In genomic region chr15:41850482-41851166, GRCh38 we compare ENCODE assay signal across 2 cellular contexts.
A peak's percentile ranks its signal among the peaks of the same experiment; 100 is the strongest.
TF ChIP-seq lines count a peak whose summit lies in the region.

No MANE protein-coding gene starts in this region.

TF ChIP-seq in IMR-90, 13 proteins besides CTCF, POLR2A, EP300 and RAD21:
- TF ChIP-seq CHD1 (IDR thresholded peaks at IDR 0.05; ENCODE audit: low read depth, low read length): no peak
- TF ChIP-seq CEBPB (IDR thresholded peaks at IDR 0.05; ENCODE audit: low read depth, low read length): peak; percentile 85

TF ChIP-seq in K562, 482 proteins besides CTCF, POLR2A, EP300 and RAD21:
- TF ChIP-seq E2F6 (IDR thresholded peaks at IDR 0.05; ENCODE audit: borderline replicate concordance in 1 of 2, extremely low read depth in 1 of 2, insufficient read depth in 1 of 2, insufficient read length in 1 of 2, low read depth in 1 of 2, low read length in 1 of 2, poor library complexity in 1 of 2, severe bottlenecking in 1 of 2) (no peak), EP400 (IDR thresholded peaks at IDR 0.05) (no peak), POLR2G (IDR thresholded peaks at IDR 0.05; ENCODE audit: low read depth, low read length) (peak; percentile 63), KLF13 (tag; IDR thresholded peaks at IDR 0.05; ENCODE audit: borderline replicate concordance, low read depth) (no peak), CEBPG (CRISPR knock-in tag; IDR thresholded peaks at IDR 0.05) (peak; percentile 71), CEBPG (tag; conservative IDR thresholded peaks at IDR 0.05 in 1 of 2, IDR thresholded peaks at IDR 0.05 in 1 of 2) (peak; percentile 77), E2F5 (CRISPR knock-in tag; IDR thresholded peaks at IDR 0.05) (no peak), CEBPB (tag; IDR thresholded peaks at IDR 0.05) (peak; percentile 92)
- TF ChIP-seq, protein P1, sequence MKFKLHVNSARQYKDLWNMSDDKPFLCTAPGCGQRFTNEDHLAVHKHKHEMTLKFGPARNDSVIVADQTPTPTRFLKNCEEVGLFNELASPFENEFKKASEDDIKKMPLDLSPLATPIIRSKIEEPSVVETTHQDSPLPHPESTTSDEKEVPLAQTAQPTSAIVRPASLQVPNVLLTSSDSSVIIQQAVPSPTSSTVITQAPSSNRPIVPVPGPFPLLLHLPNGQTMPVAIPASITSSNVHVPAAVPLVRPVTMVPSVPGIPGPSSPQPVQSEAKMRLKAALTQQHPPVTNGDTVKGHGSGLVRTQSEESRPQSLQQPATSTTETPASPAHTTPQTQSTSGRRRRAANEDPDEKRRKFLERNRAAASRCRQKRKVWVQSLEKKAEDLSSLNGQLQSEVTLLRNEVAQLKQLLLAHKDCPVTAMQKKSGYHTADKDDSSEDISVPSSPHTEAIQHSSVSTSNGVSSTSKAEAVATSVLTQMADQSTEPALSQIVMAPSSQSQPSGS (CRISPR knock-in tag; IDR thresholded peaks at IDR 0.05): 0 out of 2 replicates have a peak, but pooled peaks have one; percentile 3
- TF ChIP-seq, protein P2, sequence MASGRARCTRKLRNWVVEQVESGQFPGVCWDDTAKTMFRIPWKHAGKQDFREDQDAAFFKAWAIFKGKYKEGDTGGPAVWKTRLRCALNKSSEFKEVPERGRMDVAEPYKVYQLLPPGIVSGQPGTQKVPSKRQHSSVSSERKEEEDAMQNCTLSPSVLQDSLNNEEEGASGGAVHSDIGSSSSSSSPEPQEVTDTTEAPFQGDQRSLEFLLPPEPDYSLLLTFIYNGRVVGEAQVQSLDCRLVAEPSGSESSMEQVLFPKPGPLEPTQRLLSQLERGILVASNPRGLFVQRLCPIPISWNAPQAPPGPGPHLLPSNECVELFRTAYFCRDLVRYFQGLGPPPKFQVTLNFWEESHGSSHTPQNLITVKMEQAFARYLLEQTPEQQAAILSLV (tag; IDR thresholded peaks at IDR 0.05): peak; percentile 38; the same call in 1 of the 2 replicates
